9 cellular contexts compared by ENCODE assay signal in genomic region chr17:68910256-68910705, GRCh38. TPM values are rescaled to one million over a fixed set of nuclear protein-coding genes. Genes with fewer than 3 reads are reported as not detected.
A peak's percentile ranks its signal among the peaks of the same experiment; 100 is the strongest.
DNase-seq lines count a peak whose midpoint lies in the region; ATAC-seq and TF ChIP-seq lines count a peak whose summit lies in the region.
"Had no signal": no experiment of that assay in that cellular context is flagged by ENCODE, and none has a peak within 500 bp of the region (broad histone marks: within the 10 kb centered on the region; RNA-seq: fewer than 3 reads in every experiment).

No MANE protein-coding gene starts in this region.

- CTCF ChIA-PET in OCI-LY7 (lab: Charles Lee; ENCODE audit: unreplicated experiment) = no interaction called here

- no peaks in the 10 kb centered on the region for H4K20me1 ChIP-seq in OCI-LY7 (ENCODE audit: insufficient read depth, low read length)

- TF ChIP-seq CTCF in OCI-LY7 (conservative IDR thresholded peaks at IDR 0.05; ENCODE audit: low read length) (0 out of 2 replicates have a peak, but pooled peaks have one; percentile 2), right lobe of liver (IDR thresholded peaks at IDR 0.05) (peak in 1 of 4 donors; percentile 6)

- H3K27me3 ChIP-seq in ectodermal cell (ENCODE audit: control insufficient read depth, insufficient read depth, low read length, poor library complexity, severe bottlenecking) (no peaks in the 10 kb centered on the region), right lobe of liver (no peaks in the 10 kb centered on the region)

- H3K4me2 ChIP-seq in OCI-LY7 (ENCODE audit: low read length) = no peak overlapping the region

- WGBS in ectodermal cell, 2 experiments = 71 to 77% methylated on average over 4 of the region's 5 CpGs
- WGBS in right lobe of liver (ENCODE audit: insufficient coverage, low coverage, low lambda C conversion rate, missing lambda C conversion rate) = 30% methylated on average over 2 of the region's 5 CpGs

- DNase-seq in OCI-LY7 (ENCODE audit: low spot score) (no peak), right lobe of liver (no peak), AG08395 (ENCODE audit: low spot score) (no peak), NCI-H1436 treated with DMSO at 0.1 percent for 48 hours (lab: John Stamatoyannopoulos, UW) (no peak)

- H3K9me3 ChIP-seq in OCI-LY7 (ENCODE audit: low read length) (no peaks in the 10 kb centered on the region), ectodermal cell (ENCODE audit: control insufficient read depth, low read length) (no peaks in the 10 kb centered on the region), right lobe of liver (no peaks in the 10 kb centered on the region)

- no peaks in the 10 kb centered on the region for H3K9me2 ChIP-seq in OCI-LY7 (ENCODE audit: insufficient read depth, low read length)

- peak; percentile 28 to 53 (median 46) for ATAC-seq in right lobe of liver
- ATAC-seq in GM18867 (IDR thresholded peaks at IDR 0.05; ENCODE audit: unreplicated experiment) = no peak
- no peak for ATAC-seq in GM21515 (IDR thresholded peaks at IDR 0.05; ENCODE audit: unreplicated experiment)

- BruUV-seq in OCI-LY7 (replicated peaks; lab: Mats Ljungman, UMichigan) = no TSS peak

- no peak for TF ChIP-seq POLR2A in right lobe of liver (IDR thresholded peaks at IDR 0.05)

- POLR2A ChIA-PET in OCI-LY7 (lab: Charles Lee) = no interaction called here

- H3K79me2 ChIP-seq in OCI-LY7 (ENCODE audit: insufficient read depth, low read depth, low read length) = no peaks in the 10 kb centered on the region

- H3K4me3 ChIP-seq in OCI-LY7 (ENCODE audit: low read depth, low read length, poor library complexity, severe bottlenecking) (no peak overlapping the region), ectodermal cell (ENCODE audit: insufficient read depth, low read depth, low read length) (no peak overlapping the region), right lobe of liver (no peak overlapping the region)

- intact Hi-C loops in OCI-LY7 (cut with micrococcal nuclease; ENCODE audit: unreplicated experiment) (no loop called here), right lobe of liver (cut with DNase I) (no loop called here)

- H3K27ac ChIP-seq in OCI-LY7 (ENCODE audit: low read depth, low read length, poor library complexity, severe bottlenecking) (no peak overlapping the region), ectodermal cell (ENCODE audit: insufficient read depth, low read depth, low read length, poor library complexity, severe bottlenecking) (peak overlapping the region; percentile 21), right lobe of liver (peak overlapping the region in 1 of 3 donors; percentile 16), temporal lobe (ENCODE audit: low read depth, low read length) (peak overlapping the region; percentile 96)

- H3K4me1 ChIP-seq in OCI-LY7 (ENCODE audit: insufficient read depth, low read length, poor library complexity, severe bottlenecking) (no peaks in the 10 kb centered on the region), ectodermal cell (ENCODE audit: control insufficient read depth, insufficient read depth, low read length) (no peaks in the 10 kb centered on the region), right lobe of liver (peaks cover 0 to 8% (median 0%) of the 10 kb centered on the region in 4 donors)

- H3K36me3 ChIP-seq in OCI-LY7 (ENCODE audit: insufficient read depth, low read length) (no peaks in the 10 kb centered on the region), ectodermal cell (ENCODE audit: control insufficient read depth, insufficient read depth, low read length) (no peaks in the 10 kb centered on the region), right lobe of liver (peaks cover 0 to 5% (median 0%) of the 10 kb centered on the region in 4 donors)

- no peak overlapping the region for H2AFZ ChIP-seq in OCI-LY7 (ENCODE audit: low read length)

RNA-seq across cellular contexts. Expression of gene ABCA8, which starts 44.9 kb away (rescaled TPM):
- not detected in 2 replicates for total RNA-seq in OCI-LY7 (2014; rRNA removed; shearing (Covaris generic))
- total RNA-seq in OCI-LY7 (2022) (not detected in 2 replicates), right lobe of liver (10 to 100 TPM; 21.8 to 44.0 (median 29.9) TPM), temporal lobe (3.9 TPM)
- polyA plus RNA-seq in ectodermal cell (2013, experiment 1 of 4) = not detected
- 0.18 TPM for polyA plus RNA-seq in ectodermal cell (2013, experiment 2 of 4)
- polyA plus RNA-seq in ectodermal cell (2013, experiment 3 of 4) = 0.37 TPM
- polyA plus RNA-seq in ectodermal cell (2013, experiment 4 of 4) = 0.89 TPM
- total RNA-seq: epithelial cell of proximal tubule had no signal

Comparison
In these comparisons a context has a peak if more than half of its experiments do, and no peak if none do; other contexts are left out.
1. ATAC-seq: peak in right lobe of liver (4 of 4); none in GM18867 (single experiment) and GM21515 (single experiment).